25 cellular contexts compared by ENCODE assay signal in genomic region chr10:119292968-119293367, GRCh38.
DNase-seq lines count a peak whose midpoint lies in the region; ATAC-seq lines count a peak whose summit lies in the region.
"Had no signal": no experiment of that assay in that cellular context is flagged by ENCODE, and none has a peak within 500 bp of the region (broad histone marks: within the 10 kb centered on the region; RNA-seq: fewer than 3 reads in every experiment).

No MANE protein-coding gene starts in this region.

- H3K36me3 ChIP-seq in Karpas-422 (ENCODE audit: insufficient read depth, low read length), result no peaks in the 10 kb centered on the region
- H3K36me3 ChIP-seq: SJSA1 had no signal

- H3K27ac ChIP-seq in Karpas-422 (ENCODE audit: low read length), result no peak overlapping the region
- H3K27ac ChIP-seq: coronary artery, SJSA1 had no signal

- CTCF ChIA-PET in activated naive CD4-positive, alpha-beta T cell treated with anti-CD3 and anti-CD28 coated beads, Interleukin-2, amount 10 ng/mL, durations not matched to agents 7 days and 5 days (lab: Charles Lee), result interaction anchor here (0.9 to 1.3 kb wide), 3 partner anchors 10 to 95 kb away, joined by 3 read pairs; no protein-coding TSS in a partner anchor

- no peak overlapping the region for H3K4me3 ChIP-seq in Karpas-422 (ENCODE audit: low read length)
- H3K4me3 ChIP-seq: coronary artery, SJSA1, skin epidermis had no signal

- H3K9ac ChIP-seq in Karpas-422 (ENCODE audit: low read length), result no peak overlapping the region

- H3K27me3 Mint-ChIP-seq in activated naive CD4-positive, alpha-beta T cell treated with anti-CD3 and anti-CD28 coated beads, Interleukin-2, amount 10 ng/mL, durations not matched to agents 7 days and 5 days, result peaks cover 16% of the 10 kb centered on the region
- H3K27me3 Mint-ChIP-seq in activated naive CD8-positive, alpha-beta T cell treated with anti-CD3 and anti-CD28 coated beads, Interleukin-2, amount 10 ng/mL, durations not matched to agents 7 days and 5 days, result peaks cover 2% of the 10 kb centered on the region
- H3K27me3 Mint-ChIP-seq: brain; stimulated activated naive CD8-positive, alpha-beta T cell treated with anti-CD3 and anti-CD28 coated beads, Interleukin-15, amount 100 ng/mL, for 72 hours had no signal

- H3K27me3 ChIP-seq in Karpas-422 (ENCODE audit: low read length), result no peaks in the 10 kb centered on the region
- H3K27me3 ChIP-seq: SJSA1 had no signal

- peaks cover 18% of the 10 kb centered on the region for H3K9me3 Mint-ChIP-seq in activated naive CD4-positive, alpha-beta T cell treated with anti-CD3 and anti-CD28 coated beads, Interleukin-2, amount 10 ng/mL, durations not matched to agents 7 days and 5 days
- H3K9me3 Mint-ChIP-seq in activated naive CD8-positive, alpha-beta T cell treated with anti-CD3 and anti-CD28 coated beads, Interleukin-2, amount 10 ng/mL, durations not matched to agents 7 days and 5 days, result peaks cover 4% of the 10 kb centered on the region
- H3K9me3 Mint-ChIP-seq in stimulated activated effector memory CD8-positive, alpha-beta T cell treated with anti-CD3 and anti-CD28 coated beads, Interleukin-12 subunit alpha, Interleukin-12 subunit beta, amount 100 ng/mL, for 72 hours, result peaks cover 2% of the 10 kb centered on the region
- H3K9me3 Mint-ChIP-seq: type B pancreatic cell had no signal

- peaks cover 63% of the 10 kb centered on the region for H3K4me1 Mint-ChIP-seq in activated naive CD4-positive, alpha-beta T cell treated with anti-CD3 and anti-CD28 coated beads, Interleukin-2, amount 10 ng/mL, durations not matched to agents 7 days and 5 days
- H3K4me1 Mint-ChIP-seq in activated naive CD8-positive, alpha-beta T cell treated with anti-CD3 and anti-CD28 coated beads, Interleukin-2, amount 10 ng/mL, durations not matched to agents 7 days and 5 days, result peaks cover 41% of the 10 kb centered on the region
- H3K4me1 Mint-ChIP-seq in stimulated activated effector memory CD8-positive, alpha-beta T cell treated with anti-CD3 and anti-CD28 coated beads, Interleukin-12 subunit alpha, Interleukin-12 subunit beta, amount 100 ng/mL, for 72 hours, result peaks cover 40% of the 10 kb centered on the region

- H3K4me3 Mint-ChIP-seq in activated naive CD4-positive, alpha-beta T cell treated with anti-CD3 and anti-CD28 coated beads, Interleukin-2, amount 10 ng/mL, durations not matched to agents 7 days and 5 days, result peak overlapping the region; percentile 10
- H3K4me3 Mint-ChIP-seq in activated naive CD8-positive, alpha-beta T cell treated with anti-CD3 and anti-CD28 coated beads, Interleukin-2, amount 10 ng/mL, durations not matched to agents 7 days and 5 days, result peak overlapping the region; percentile 42
- H3K4me3 Mint-ChIP-seq in stimulated activated effector memory CD8-positive, alpha-beta T cell treated with anti-CD3 and anti-CD28 coated beads, Interleukin-12 subunit alpha, Interleukin-12 subunit beta, amount 100 ng/mL, for 72 hours, result no peak overlapping the region
- H3K4me3 Mint-ChIP-seq: brain, CD14-positive monocyte, type B pancreatic cell had no signal

- H3K4me1 ChIP-seq in Karpas-422 (ENCODE audit: low read length), result peaks cover 30% of the 10 kb centered on the region
- H3K4me1 ChIP-seq: SJSA1 had no signal

- no peaks in the 10 kb centered on the region for H3K79me2 ChIP-seq in Karpas-422 (ENCODE audit: low read length)

- POLR2A ChIA-PET in activated naive CD8-positive, alpha-beta T cell treated with anti-CD3 and anti-CD28 coated beads, Interleukin-2, amount 10 ng/mL, durations not matched to agents 7 days and 5 days (lab: Charles Lee), result interaction anchor here (0.7 to 0.9 kb wide), 5 partner anchors 8 to 127 kb away, joined by 3 to 4 read pairs (median 3); partner anchors contain the start of gene SFXN4

- no peak overlapping the region for H2AFZ ChIP-seq in Karpas-422 (ENCODE audit: low read length)

- intact Hi-C loops in posterior vena cava (cut with DNase I), result no loop called here

- H3K9me2 ChIP-seq in Karpas-422 (replicated peaks; ENCODE audit: insufficient read depth, low read length), result no peaks in the 10 kb centered on the region

- peak overlapping the region; percentile 89 for H3K27ac Mint-ChIP-seq in activated naive CD4-positive, alpha-beta T cell treated with anti-CD3 and anti-CD28 coated beads, Interleukin-2, amount 10 ng/mL, durations not matched to agents 7 days and 5 days
- H3K27ac Mint-ChIP-seq in activated naive CD8-positive, alpha-beta T cell treated with anti-CD3 and anti-CD28 coated beads, Interleukin-2, amount 10 ng/mL, durations not matched to agents 7 days and 5 days, result peak overlapping the region; percentile 82
- H3K27ac Mint-ChIP-seq in stimulated activated effector memory CD8-positive, alpha-beta T cell treated with anti-CD3 and anti-CD28 coated beads, Interleukin-12 subunit alpha, Interleukin-12 subunit beta, amount 100 ng/mL, for 72 hours, result peak overlapping the region; percentile 72
- H3K27ac Mint-ChIP-seq: brain, type B pancreatic cell had no signal

- H4K20me1 ChIP-seq in Karpas-422 (ENCODE audit: insufficient read depth, low read depth, low read length), result no peaks in the 10 kb centered on the region

- DNase-seq in activated naive CD4-positive, alpha-beta T cell treated with anti-CD3 and anti-CD28 coated beads, Interleukin-2, amount 10 ng/mL, durations not matched to agents 7 days and 5 days, result no peak
- no peak for DNase-seq in activated naive CD4-positive, alpha-beta T cell (lab: John Stamatoyannopoulos, UW)
- DNase-seq in Karpas-422 (no peak), NCI-H1105 treated with DMSO at 0.1 percent for 48 hours (lab: John Stamatoyannopoulos, UW) (no peak), posterior vena cava (ENCODE audit: low spot score) (no peak), NCI-H187 treated with DMSO at 0.1 percent for 48 hours (lab: John Stamatoyannopoulos, UW) (no peak)
- no peak for DNase-seq in activated naive CD8-positive, alpha-beta T cell treated with anti-CD3 and anti-CD28 coated beads, Interleukin-2, amount 10 ng/mL, durations not matched to agents 7 days and 5 days
- DNase-seq in stimulated activated effector memory CD8-positive, alpha-beta T cell treated with anti-CD3 and anti-CD28 coated beads, Interleukin-12 subunit alpha, Interleukin-12 subunit beta, amount 100 ng/mL, for 72 hours (ENCODE audit: low spot score in 2 of 2), result no peak
- DNase-seq: activated CD4-positive, CD25-positive, alpha-beta regulatory T cell; glutamatergic neuron; H7; left colon; midbrain; MV-4-11; NCI-H1694 treated with DMSO at 0.1 percent for 48 hours; NCI-H226; NCI-H82; PC-3; stimulated activated naive CD8-positive, alpha-beta T cell treated with anti-CD3 and anti-CD28 coated beads, Interleukin-15, amount 100 ng/mL, for 72 hours had no signal

- peaks cover 30% of the 10 kb centered on the region for H3K36me3 Mint-ChIP-seq in activated naive CD4-positive, alpha-beta T cell treated with anti-CD3 and anti-CD28 coated beads, Interleukin-2, amount 10 ng/mL, durations not matched to agents 7 days and 5 days
- H3K36me3 Mint-ChIP-seq in activated naive CD8-positive, alpha-beta T cell treated with anti-CD3 and anti-CD28 coated beads, Interleukin-2, amount 10 ng/mL, durations not matched to agents 7 days and 5 days, result peaks cover 15% of the 10 kb centered on the region
- H3K36me3 Mint-ChIP-seq in stimulated activated effector memory CD8-positive, alpha-beta T cell treated with anti-CD3 and anti-CD28 coated beads, Interleukin-12 subunit alpha, Interleukin-12 subunit beta, amount 100 ng/mL, for 72 hours, result no peaks in the 10 kb centered on the region

- no peaks in the 10 kb centered on the region for H3K9me3 ChIP-seq in Karpas-422 (ENCODE audit: low read length)

- ATAC-seq in activated naive CD8-positive, alpha-beta T cell treated with anti-CD3 and anti-CD28 coated beads, Interleukin-2, amount 10 ng/mL, durations not matched to agents 7 days and 5 days (ENCODE audit: low read depth), result peak; percentile 60
- ATAC-seq in stimulated activated effector memory CD8-positive, alpha-beta T cell treated with anti-CD3 and anti-CD28 coated beads, Interleukin-12 subunit alpha, Interleukin-12 subunit beta, amount 100 ng/mL, for 72 hours, result no peak
- ATAC-seq: PC-3; stimulated activated naive CD8-positive, alpha-beta T cell treated with anti-CD3 and anti-CD28 coated beads, Interleukin-15, amount 100 ng/mL, for 72 hours had no signal

- peak overlapping the region; percentile 44 for H3K4me2 ChIP-seq in Karpas-422 (ENCODE audit: low read depth, low read length, poor library complexity, severe bottlenecking)
